Comparison of ENCODE assay signal across 1 cellular context in the genomic region with DNA sequence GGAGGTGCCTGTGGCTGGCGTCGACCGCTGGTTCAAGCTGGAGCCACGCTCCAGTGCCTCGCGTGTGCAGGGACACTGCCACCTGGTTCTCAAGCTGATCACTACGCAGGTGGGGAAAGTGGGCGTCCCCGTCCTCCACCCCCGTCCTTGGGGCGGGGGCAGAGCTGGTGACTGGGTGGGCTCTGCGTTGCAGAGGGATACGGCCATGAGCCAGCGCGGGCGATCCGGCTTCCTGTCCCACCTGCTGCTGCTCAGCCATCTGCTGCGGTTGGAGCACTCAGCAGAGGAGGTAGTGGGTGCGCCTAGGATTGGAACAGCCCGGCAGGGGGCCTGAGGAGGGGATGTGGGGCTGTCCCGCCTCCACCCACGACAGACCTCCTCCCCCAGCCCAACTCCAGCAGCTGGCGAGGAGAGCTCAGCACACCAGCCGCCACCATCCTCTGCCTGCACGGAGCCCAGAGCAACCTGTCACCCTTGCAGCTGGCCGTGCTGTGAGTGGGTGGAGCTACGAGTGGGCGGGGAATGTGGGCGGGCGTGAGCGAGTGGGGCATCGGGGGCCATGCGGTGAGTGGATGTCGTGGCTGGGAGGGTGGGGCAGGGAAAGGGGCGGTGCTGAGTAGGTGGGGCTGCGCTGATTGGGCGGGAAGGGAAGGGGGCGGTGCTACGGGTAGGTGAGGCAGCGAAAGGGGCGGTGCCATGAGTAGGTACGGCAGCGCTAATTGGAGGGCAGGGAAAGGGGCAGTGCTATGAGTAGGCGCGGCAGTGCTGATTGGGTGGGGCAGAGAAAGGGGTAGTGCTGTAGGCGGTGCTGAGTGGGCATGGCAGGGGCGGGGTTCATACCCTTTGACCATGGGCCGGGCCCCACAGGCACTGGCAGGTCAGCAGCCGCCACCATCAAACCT.
TF ChIP-seq lines count a peak whose summit lies in the region.

No MANE protein-coding gene starts in this region.

TF ChIP-seq in HCT116, 20 proteins besides CTCF, POLR2A, EP300 and RAD21 (continued from another document):
- TF ChIP-seq REST (IDR thresholded peaks at IDR 0.05; ENCODE audit: low read depth): no peak
- no peak for TF ChIP-seq CEBPB (IDR thresholded peaks at IDR 0.05; ENCODE audit: low read depth)
- TF ChIP-seq EGR1 (IDR thresholded peaks at IDR 0.05; ENCODE audit: low read depth): peak; percentile 88
- no peak for TF ChIP-seq EZH2 (IDR thresholded peaks at IDR 0.05)
- TF ChIP-seq POLR2AphosphoS5 (IDR thresholded peaks at IDR 0.05; ENCODE audit: low read depth, low read length): peak; percentile 32; the same call in 1 of the 2 replicates
- peak; percentile 92 for TF ChIP-seq SP1 (IDR thresholded peaks at IDR 0.05; ENCODE audit: low read depth)
- no peak for TF ChIP-seq ZFX (IDR thresholded peaks at IDR 0.05)
- TF ChIP-seq SIN3A (IDR thresholded peaks at IDR 0.05; ENCODE audit: low read depth): no peak
- no peak for TF ChIP-seq EZH2phosphoT487 (IDR thresholded peaks at IDR 0.05; ENCODE audit: borderline replicate concordance)
- no peak for TF ChIP-seq JUND (IDR thresholded peaks at IDR 0.05)
- TF ChIP-seq, protein P1, sequence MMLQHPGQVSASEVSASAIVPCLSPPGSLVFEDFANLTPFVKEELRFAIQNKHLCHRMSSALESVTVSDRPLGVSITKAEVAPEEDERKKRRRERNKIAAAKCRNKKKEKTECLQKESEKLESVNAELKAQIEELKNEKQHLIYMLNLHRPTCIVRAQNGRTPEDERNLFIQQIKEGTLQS (IDR thresholded peaks at IDR 0.05): no peak
- TF ChIP-seq, protein P2, sequence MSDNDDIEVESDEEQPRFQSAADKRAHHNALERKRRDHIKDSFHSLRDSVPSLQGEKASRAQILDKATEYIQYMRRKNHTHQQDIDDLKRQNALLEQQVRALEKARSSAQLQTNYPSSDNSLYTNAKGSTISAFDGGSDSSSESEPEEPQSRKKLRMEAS (IDR thresholded peaks at IDR 0.05): peak; percentile 62; the same call in 1 of the 2 replicates
- no peak for TF ChIP-seq SRF (IDR thresholded peaks at IDR 0.05; ENCODE audit: low read depth)
- no peak for TF ChIP-seq TCF7L2 (IDR thresholded peaks at IDR 0.05; ENCODE audit: borderline replicate concordance, extremely low read depth, insufficient read depth, insufficient read length)
- TF ChIP-seq CBX3 (IDR thresholded peaks at IDR 0.05; ENCODE audit: low read depth): no peak
- no peak for TF ChIP-seq FOSL1 (IDR thresholded peaks at IDR 0.05; ENCODE audit: low read depth)
- no peak for TF ChIP-seq ZNF274 (IDR thresholded peaks at IDR 0.05; ENCODE audit: low read depth, low read length)
